ENCODE assay signal across 17 cellular contexts in genomic region chr9:36492849-36493248, GRCh38.
DNase-seq lines count a peak whose midpoint lies in the region; ATAC-seq, FAIRE-seq and TF ChIP-seq lines count a peak whose summit lies in the region.
"Had no signal": no experiment of that assay in that cellular context is flagged by ENCODE, and none has a peak within 500 bp of the region (broad histone marks: within the 10 kb centered on the region; RNA-seq: fewer than 3 reads in every experiment).

No MANE protein-coding gene starts in this region.

- 87 to 94% methylated on average over 2 of the region's 2 CpGs for WGBS in endodermal cell (ENCODE audit: insufficient coverage in 1 of 2, insufficient read length in 1 of 2), 2 experiments

- no peaks in the 10 kb centered on the region for H3K36me3 ChIP-seq in BLaER1 treated with 17β-estradiol and CSF1 and Interleukin-3, amounts not matched to agents 10 nM and 100 nM
- H3K36me3 ChIP-seq in endodermal cell (ENCODE audit: control insufficient read depth, insufficient read depth, low read length) = no peaks in the 10 kb centered on the region
- H3K36me3 ChIP-seq: esophagus muscularis mucosa, left lung had no signal

- ATAC-seq in activated CD8-positive, alpha-beta T cell treated with anti-CD3 and anti-CD28 coated beads, Interleukin-2, amount 10 ng/mL, durations not matched to agents 7 days and 5 days = peak; percentile 74
- ATAC-seq in GM18873 (IDR thresholded peaks at IDR 0.05; ENCODE audit: low FRiP score, unreplicated experiment) = no peak
- no peak for ATAC-seq in GM21381 (IDR thresholded peaks at IDR 0.05; ENCODE audit: unreplicated experiment)
- ATAC-seq: left lung, right cardiac atrium had no signal

- peaks cover 60% of the 10 kb centered on the region for H3K4me1 Mint-ChIP-seq in activated CD8-positive, alpha-beta T cell treated with anti-CD3 and anti-CD28 coated beads, Interleukin-2, amount 10 ng/mL, durations not matched to agents 7 days and 5 days (ENCODE audit: low read depth)
- H3K4me1 Mint-ChIP-seq in endodermal cell = peaks cover 18% of the 10 kb centered on the region

- H3K27me3 ChIP-seq in BLaER1 treated with 17β-estradiol and CSF1 and Interleukin-3, amounts not matched to agents 10 nM and 100 nM = no peaks in the 10 kb centered on the region
- no peaks in the 10 kb centered on the region for H3K27me3 ChIP-seq in endodermal cell (ENCODE audit: control insufficient read depth, insufficient read depth, low read length, poor library complexity, severe bottlenecking)
- H3K27me3 ChIP-seq: esophagus muscularis mucosa, left lung had no signal

- H3K9me3 Mint-ChIP-seq in activated CD8-positive, alpha-beta T cell treated with anti-CD3 and anti-CD28 coated beads, Interleukin-2, amount 10 ng/mL, durations not matched to agents 7 days and 5 days (ENCODE audit: insufficient read depth) = no peaks in the 10 kb centered on the region
- no peaks in the 10 kb centered on the region for H3K9me3 Mint-ChIP-seq in endodermal cell

- no peaks in the 10 kb centered on the region for H3K9me3 ChIP-seq in BLaER1 treated with 17β-estradiol and CSF1 and Interleukin-3, amounts not matched to agents 10 nM and 100 nM (replicated peaks in 1 of 11)
- H3K9me3 ChIP-seq in endodermal cell (ENCODE audit: control insufficient read depth, low read length) = no peaks in the 10 kb centered on the region
- H3K9me3 ChIP-seq: esophagus muscularis mucosa, left lung had no signal

- no peaks in the 10 kb centered on the region for H4K20me1 ChIP-seq in BLaER1 treated with 17β-estradiol and CSF1 and Interleukin-3, amounts not matched to agents 10 nM and 100 nM

- H3K27ac Mint-ChIP-seq in activated CD8-positive, alpha-beta T cell treated with anti-CD3 and anti-CD28 coated beads, Interleukin-2, amount 10 ng/mL, durations not matched to agents 7 days and 5 days = peak overlapping the region; percentile 72
- no peak overlapping the region for H3K27ac Mint-ChIP-seq in endodermal cell
- H3K27ac Mint-ChIP-seq: HFFc6 had no signal

- H3K4me2 ChIP-seq in BLaER1 treated with 17β-estradiol and CSF1 and Interleukin-3, amounts not matched to agents 10 nM and 100 nM = peak overlapping the region; percentile 42 to 88 (median 57); a peak in 21 of 22 replicates

- CTCF ChIA-PET in activated CD8-positive, alpha-beta T cell treated with anti-CD3 and anti-CD28 coated beads, Interleukin-2, amount 10 ng/mL, durations not matched to agents 7 days and 5 days (lab: Charles Lee) = no interaction called here

- DNase-seq in GM12892 (ENCODE audit: insufficient read length) = no peak
- peak; percentile 50 for DNase-seq in activated CD8-positive, alpha-beta T cell treated with anti-CD3 and anti-CD28 coated beads, Interleukin-2, amount 10 ng/mL, durations not matched to agents 7 days and 5 days
- peak; percentile 20 for DNase-seq in fibroblast of the aortic adventitia (ENCODE audit: low read depth)
- no peak for DNase-seq in endodermal cell
- DNase-seq in glomerular visceral epithelial cell (ENCODE audit: extremely low spot score) = no peak
- DNase-seq: activated CD4-positive, CD25-positive, alpha-beta regulatory T cell; activated gamma-delta T cell treated with Interleukin-2 at 50 U/mL for 16 hours; GF-D8; HFFc6; hypothalamus; left lung; NCI-H1092 treated with DMSO at 0.1 percent for 48 hours; right cardiac atrium had no signal

- TF ChIP-seq POLR2A in GM12892 (IDR thresholded peaks at IDR 0.05; ENCODE audit: low read depth, low read length) = no peak

- no peaks in the 10 kb centered on the region for H3K27me3 Mint-ChIP-seq in activated CD8-positive, alpha-beta T cell treated with anti-CD3 and anti-CD28 coated beads, Interleukin-2, amount 10 ng/mL, durations not matched to agents 7 days and 5 days (ENCODE audit: low read depth)
- no peaks in the 10 kb centered on the region for H3K27me3 Mint-ChIP-seq in endodermal cell (ENCODE audit: insufficient read depth)

- H3K4me1 ChIP-seq in BLaER1 treated with 17β-estradiol and CSF1 and Interleukin-3, amounts not matched to agents 10 nM and 100 nM = peaks cover 30 to 57% (median 48%) of the 10 kb centered on the region in 10 experiments
- H3K4me1 ChIP-seq in endodermal cell (ENCODE audit: control insufficient read depth, insufficient read depth, low read length) = no peaks in the 10 kb centered on the region

- no peak for TF ChIP-seq CTCF in fibroblast of the aortic adventitia (IDR thresholded peaks at IDR 0.05; ENCODE audit: insufficient read depth, low read length)
- TF ChIP-seq CTCF in endodermal cell (conservative IDR thresholded peaks at IDR 0.05) = no peak

- peak overlapping the region; percentile 59 for H3K4me3 Mint-ChIP-seq in activated CD8-positive, alpha-beta T cell treated with anti-CD3 and anti-CD28 coated beads, Interleukin-2, amount 10 ng/mL, durations not matched to agents 7 days and 5 days
- H3K4me3 Mint-ChIP-seq in endodermal cell = no peak overlapping the region
- H3K4me3 Mint-ChIP-seq: HFFc6 had no signal

- peak overlapping the region in 1 of 10 experiments; percentile 15; a peak in 1 of 20 replicates for H3K4me3 ChIP-seq in BLaER1 treated with 17β-estradiol and CSF1 and Interleukin-3, amounts not matched to agents 10 nM and 100 nM
- H3K4me3 ChIP-seq in fibroblast of the aortic adventitia (ENCODE audit: low read depth, low read length) (no peak overlapping the region), endodermal cell (ENCODE audit: low read length) (no peak overlapping the region)
- H3K4me3 ChIP-seq: esophagus muscularis mucosa, left lung had no signal

- POLR2A ChIA-PET in activated CD8-positive, alpha-beta T cell treated with anti-CD3 and anti-CD28 coated beads, Interleukin-2, amount 10 ng/mL, durations not matched to agents 7 days and 5 days (lab: Charles Lee) = no interaction called here

- H3K27ac ChIP-seq in BLaER1 treated with 17β-estradiol and CSF1 and Interleukin-3, amounts not matched to agents 10 nM and 100 nM = peak overlapping the region in 4 of 11 experiments; percentile 1 to 54 (median 44); a peak in 5 of 22 replicates
- no peak overlapping the region for H3K27ac ChIP-seq in endodermal cell (ENCODE audit: low read depth, low read length)
- H3K27ac ChIP-seq: esophagus muscularis mucosa, left lung had no signal

- H3K9ac ChIP-seq in BLaER1 treated with 17β-estradiol and CSF1 and Interleukin-3, amounts not matched to agents 10 nM and 100 nM = no peak overlapping the region
- no peak overlapping the region for H3K9ac ChIP-seq in endodermal cell (ENCODE audit: extremely low read depth, low read length, poor library complexity, severe bottlenecking)

- peak; percentile 81 for FAIRE-seq in GM12892 (lab: Jason Lieb, UNC)

- no peaks in the 10 kb centered on the region for H3K36me3 Mint-ChIP-seq in activated CD8-positive, alpha-beta T cell treated with anti-CD3 and anti-CD28 coated beads, Interleukin-2, amount 10 ng/mL, durations not matched to agents 7 days and 5 days (ENCODE audit: low read depth)
- H3K36me3 Mint-ChIP-seq in endodermal cell (ENCODE audit: low read depth) = no peaks in the 10 kb centered on the region

Comparison
In these comparisons a context has a peak if more than half of its experiments do, and no peak if none do; other contexts are left out.
1. DNase-seq: peak in activated CD8-positive, alpha-beta T cell treated with anti-CD3 and anti-CD28 coated beads, Interleukin-2, amount 10 ng/mL, durations not matched to agents 7 days and 5 days (single experiment) and fibroblast of the aortic adventitia (single experiment); none in GM12892 (single experiment), endodermal cell (single experiment) and glomerular visceral epithelial cell (single experiment).